1 cellular context compared by ENCODE assay signal in the genomic region with DNA sequence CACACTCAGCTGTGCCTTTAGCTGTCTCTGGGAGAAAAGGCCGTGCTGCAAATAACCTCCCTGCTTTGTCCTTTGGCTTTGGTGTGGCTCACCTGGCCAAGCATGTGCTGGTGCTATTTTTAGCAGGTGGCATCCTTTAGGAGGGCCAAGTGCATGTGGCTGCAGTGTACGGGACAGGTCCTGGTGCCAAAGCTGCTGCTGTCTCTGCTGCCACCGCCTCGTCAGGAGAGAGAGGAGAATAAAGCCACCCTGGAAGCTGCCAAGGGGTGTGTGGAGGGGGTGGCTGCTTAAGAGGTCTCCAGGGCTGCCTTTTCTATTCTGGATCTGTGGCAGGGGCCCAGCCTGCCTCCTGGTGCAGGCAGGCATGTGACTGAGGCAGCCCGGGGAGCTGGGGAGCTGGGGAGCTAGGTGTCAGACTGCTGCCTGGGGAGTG.
TF ChIP-seq lines count a peak whose summit lies in the region.

No MANE protein-coding gene starts in this region.

TF ChIP-seq in GM23338, 12 proteins besides CTCF, POLR2A, EP300 and RAD21 (continued from another document):
- TF ChIP-seq, protein P1, sequence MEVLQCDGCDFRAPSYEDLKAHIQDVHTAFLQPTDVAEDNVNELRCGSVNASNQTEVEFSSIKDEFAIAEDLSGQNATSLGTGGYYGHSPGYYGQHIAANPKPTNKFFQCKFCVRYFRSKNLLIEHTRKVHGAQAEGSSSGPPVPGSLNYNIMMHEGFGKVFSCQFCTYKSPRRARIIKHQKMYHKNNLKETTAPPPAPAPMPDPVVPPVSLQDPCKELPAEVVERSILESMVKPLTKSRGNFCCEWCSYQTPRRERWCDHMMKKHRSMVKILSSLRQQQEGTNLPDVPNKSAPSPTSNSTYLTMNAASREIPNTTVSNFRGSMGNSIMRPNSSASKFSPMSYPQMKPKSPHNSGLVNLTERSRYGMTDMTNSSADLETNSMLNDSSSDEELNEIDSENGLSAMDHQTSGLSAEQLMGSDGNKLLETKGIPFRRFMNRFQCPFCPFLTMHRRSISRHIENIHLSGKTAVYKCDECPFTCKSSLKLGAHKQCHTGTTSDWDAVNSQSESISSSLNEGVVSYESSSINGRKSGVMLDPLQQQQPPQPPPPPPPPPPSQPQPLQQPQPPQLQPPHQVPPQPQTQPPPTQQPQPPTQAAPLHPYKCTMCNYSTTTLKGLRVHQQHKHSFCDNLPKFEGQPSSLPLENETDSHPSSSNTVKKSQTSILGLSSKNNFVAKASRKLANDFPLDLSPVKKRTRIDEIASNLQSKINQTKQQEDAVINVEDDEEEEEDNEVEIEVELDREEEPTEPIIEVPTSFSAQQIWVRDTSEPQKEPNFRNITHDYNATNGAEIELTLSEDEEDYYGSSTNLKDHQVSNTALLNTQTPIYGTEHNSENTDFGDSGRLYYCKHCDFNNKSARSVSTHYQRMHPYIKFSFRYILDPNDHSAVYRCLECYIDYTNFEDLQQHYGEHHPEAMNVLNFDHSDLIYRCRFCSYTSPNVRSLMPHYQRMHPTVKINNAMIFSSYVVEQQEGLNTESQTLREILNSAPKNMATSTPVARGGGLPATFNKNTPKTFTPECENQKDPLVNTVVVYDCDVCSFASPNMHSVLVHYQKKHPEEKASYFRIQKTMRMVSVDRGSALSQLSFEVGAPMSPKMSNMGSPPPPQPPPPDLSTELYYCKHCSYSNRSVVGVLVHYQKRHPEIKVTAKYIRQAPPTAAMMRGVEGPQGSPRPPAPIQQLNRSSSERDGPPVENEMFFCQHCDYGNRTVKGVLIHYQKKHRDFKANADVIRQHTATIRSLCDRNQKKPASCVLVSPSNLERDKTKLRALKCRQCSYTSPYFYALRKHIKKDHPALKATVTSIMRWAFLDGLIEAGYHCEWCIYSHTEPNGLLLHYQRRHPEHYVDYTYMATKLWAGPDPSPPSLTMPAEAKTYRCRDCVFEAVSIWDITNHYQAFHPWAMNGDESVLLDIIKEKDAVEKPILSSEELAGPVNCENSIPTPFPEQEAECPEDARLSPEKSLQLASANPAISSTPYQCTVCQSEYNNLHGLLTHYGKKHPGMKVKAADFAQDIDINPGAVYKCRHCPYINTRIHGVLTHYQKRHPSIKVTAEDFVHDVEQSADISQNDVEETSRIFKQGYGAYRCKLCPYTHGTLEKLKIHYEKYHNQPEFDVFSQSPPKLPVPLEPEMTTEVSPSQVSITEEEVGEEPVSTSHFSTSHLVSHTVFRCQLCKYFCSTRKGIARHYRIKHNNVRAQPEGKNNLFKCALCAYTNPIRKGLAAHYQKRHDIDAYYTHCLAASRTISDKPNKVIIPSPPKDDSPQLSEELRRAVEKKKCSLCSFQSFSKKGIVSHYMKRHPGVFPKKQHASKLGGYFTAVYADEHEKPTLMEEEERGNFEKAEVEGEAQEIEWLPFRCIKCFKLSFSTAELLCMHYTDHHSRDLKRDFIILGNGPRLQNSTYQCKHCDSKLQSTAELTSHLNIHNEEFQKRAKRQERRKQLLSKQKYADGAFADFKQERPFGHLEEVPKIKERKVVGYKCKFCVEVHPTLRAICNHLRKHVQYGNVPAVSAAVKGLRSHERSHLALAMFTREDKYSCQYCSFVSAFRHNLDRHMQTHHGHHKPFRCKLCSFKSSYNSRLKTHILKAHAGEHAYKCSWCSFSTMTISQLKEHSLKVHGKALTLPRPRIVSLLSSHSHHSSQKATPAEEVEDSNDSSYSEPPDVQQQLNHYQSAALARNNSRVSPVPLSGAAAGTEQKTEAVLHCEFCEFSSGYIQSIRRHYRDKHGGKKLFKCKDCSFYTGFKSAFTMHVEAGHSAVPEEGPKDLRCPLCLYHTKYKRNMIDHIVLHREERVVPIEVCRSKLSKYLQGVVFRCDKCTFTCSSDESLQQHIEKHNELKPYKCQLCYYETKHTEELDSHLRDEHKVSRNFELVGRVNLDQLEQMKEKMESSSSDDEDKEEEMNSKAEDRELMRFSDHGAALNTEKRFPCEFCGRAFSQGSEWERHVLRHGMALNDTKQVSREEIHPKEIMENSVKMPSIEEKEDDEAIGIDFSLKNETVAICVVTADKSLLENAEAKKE (CRISPR knock-in tag; IDR thresholded peaks at IDR 0.05): no peak
- no peak for TF ChIP-seq REST (IDR thresholded peaks at IDR 0.05; ENCODE audit: unreplicated experiment)
- TF ChIP-seq POLR2AphosphoS5 (IDR thresholded peaks at IDR 0.05; ENCODE audit: low read depth): no peak
- TF ChIP-seq ZNF331 (CRISPR knock-in tag; IDR thresholded peaks at IDR 0.05; ENCODE audit: low read depth): no peak
- no peak for TF ChIP-seq JUNB (IDR thresholded peaks at IDR 0.05; ENCODE audit: unreplicated experiment)
- no peak for TF ChIP-seq STAT1 (IDR thresholded peaks at IDR 0.05; ENCODE audit: unreplicated experiment)
- TF ChIP-seq CREB1 (CRISPR knock-in tag; IDR thresholded peaks at IDR 0.05; ENCODE audit: low read depth): no peak
- TF ChIP-seq ETS1 (IDR thresholded peaks at IDR 0.05): no peak
- TF ChIP-seq EZH2 (IDR thresholded peaks at IDR 0.05; ENCODE audit: low read depth, unreplicated experiment): no peak
